23 cellular contexts compared by ENCODE assay signal in the genomic region with DNA sequence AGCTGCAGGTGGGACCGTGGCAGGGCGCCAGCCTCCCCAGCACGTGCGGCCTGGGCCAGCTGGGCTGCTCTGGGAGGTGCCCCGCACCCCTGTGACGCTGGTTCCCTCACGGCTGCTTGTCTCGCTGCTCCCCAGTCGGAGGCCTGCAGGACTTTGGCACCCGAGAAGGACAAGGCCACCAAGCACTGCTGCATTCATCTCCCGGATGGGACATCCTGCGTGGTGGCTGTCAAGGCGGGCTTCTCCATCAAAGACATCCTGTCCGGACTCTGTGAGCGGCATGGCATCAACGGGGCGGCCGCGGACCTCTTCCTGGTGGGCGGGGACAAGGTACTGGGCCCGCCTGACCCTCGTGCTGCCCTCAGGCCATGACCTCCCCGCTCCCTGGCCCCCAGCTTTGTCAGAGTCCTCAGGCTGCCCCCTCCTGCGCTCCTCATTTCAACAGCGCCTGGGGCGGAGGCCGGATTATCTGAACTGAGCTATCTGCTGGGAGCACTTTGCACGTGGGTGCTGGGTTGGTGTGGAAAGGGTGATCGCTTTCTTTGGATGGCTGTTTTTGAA. TPM values are rescaled to one million over a fixed set of nuclear protein-coding genes. Genes with fewer than 3 reads are reported as not detected.
"Had no signal": no experiment of that assay in that cellular context is flagged by ENCODE, and none has a peak within 500 bp of the region (broad histone marks: within the 10 kb centered on the region; RNA-seq: fewer than 3 reads in every experiment).

No MANE protein-coding gene starts in this region.

- H3K4me1 Mint-ChIP-seq: nephron had no signal

- DNase-seq: effector memory CD4-positive, alpha-beta T cell; kidney glomerular epithelial cell; mesendoderm; naive B cell; retina; small intestine; stimulated activated CD4-positive, alpha-beta T cell treated with anti-CD3 and anti-CD28 coated beads, Interleukin-2, amount 100 ng/mL, for 48 hours; stimulated activated naive CD8-positive, alpha-beta T cell treated with anti-CD3 and anti-CD28 coated beads, Interleukin-15, Interleukin-2, amounts not matched to agents 100 U/mL and 50 U/mL, for 24 hours; thyroid gland had no signal

- H3K4me3 Mint-ChIP-seq: naive B cell, nephron, type B pancreatic cell had no signal

- FAIRE-seq: endometrium, small intestine, urothelium cell line had no signal

- H3K9me3 Mint-ChIP-seq: naive B cell, nephron, type B pancreatic cell had no signal

- H3K27me3 Mint-ChIP-seq: naive B cell, type B pancreatic cell had no signal

- H3K27ac Mint-ChIP-seq: nephron, type B pancreatic cell had no signal

- H3K4me1 ChIP-seq: esophagus muscularis mucosa, parathyroid adenoma, prostate gland, suprapubic skin, thyroid gland had no signal

- ATAC-seq: left lobe of liver; stimulated activated naive CD8-positive, alpha-beta T cell treated with anti-CD3 and anti-CD28 coated beads, Interleukin-15, Interleukin-2, amounts not matched to agents 100 U/mL and 50 U/mL, for 24 hours had no signal

- H3K4me3 ChIP-seq: esophagus muscularis mucosa, hepatocyte, prostate gland, suprapubic skin, thyroid gland had no signal

- H2AFZ ChIP-seq: hepatocyte, parathyroid adenoma had no signal

- H3K79me2 ChIP-seq: hepatocyte, parathyroid adenoma had no signal

- H3K36me3 Mint-ChIP-seq: naive B cell had no signal

- H3K9ac ChIP-seq: parathyroid adenoma had no signal

- H3K9me3 ChIP-seq: esophagus muscularis mucosa, prostate gland, suprapubic skin, thyroid gland had no signal

- H3K27ac ChIP-seq: epithelial cell of prostate, esophagus muscularis mucosa, hepatocyte, parathyroid adenoma, prostate gland, suprapubic skin, thyroid gland had no signal

- H3K4me2 ChIP-seq: hepatocyte had no signal

- H3K27me3 ChIP-seq: esophagus muscularis mucosa, hepatocyte, suprapubic skin, thyroid gland had no signal

RNA-seq across cellular contexts. Expression of a gene that starts 19.4 kb away (rescaled TPM):
- total RNA-seq: fibroblast of villous mesenchyme, omental fat pad, suprapubic skin had no signal

RNA-seq across cellular contexts. Expression of a gene that starts 40.8 kb away (rescaled TPM):
- total RNA-seq: fibroblast of villous mesenchyme, lung microvascular endothelial cell, omental fat pad had no signal
